Comparison of ENCODE assay signal across 23 cellular contexts in genomic region chr11:66874232-66874631, GRCh38.
"Had no signal": no experiment of that assay in that cellular context is flagged by ENCODE, and none has a peak within 500 bp of the region (broad histone marks: within the 10 kb centered on the region; RNA-seq: fewer than 3 reads in every experiment).

No MANE protein-coding gene starts in this region.

- H3K27ac Mint-ChIP-seq: activated CD8-positive, alpha-beta T cell treated with anti-CD3 and anti-CD28 coated beads, Interleukin-2, amount 10 ng/mL, durations not matched to agents 7 days and 5 days; activated T-helper 17 cell treated with anti-CD3 and anti-CD28 coated beads, Interleukin-2, amount 50 U/mL, for 72 hours; memory B cell; natural killer cell treated with Interleukin-12 subunit alpha and Interleukin-12 subunit beta and Interleukin-15 and Interleukin-18, amount 100 ng/mL, for 72 hours; stimulated activated memory B cell treated with anti-CD40 and anti-IgM and Interleukin-4, amounts not matched to agents 10 μg/mL and 1 μg/mL and 100 μg/mL, for 72 hours; T-helper 2 cell treated with Interferon-gamma antibody and Interleukin-4, amounts not matched to agents 5 μg/mL and 100 μg/mL, for 36 hours had no signal

- H3K27ac ChIP-seq: ascending aorta, heart right ventricle, neutrophil, parathyroid adenoma, right lobe of liver, skin epidermis, testis, uterus, VCaP had no signal

- H3K9me3 Mint-ChIP-seq: activated naive CD4-positive, alpha-beta T cell treated with anti-CD3 and anti-CD28 coated beads, Interleukin-2, amount 50 U/mL, for 72 hours; activated T-helper 17 cell treated with anti-CD3 and anti-CD28 coated beads, Interleukin-2, amount 50 U/mL, for 72 hours; memory B cell; natural killer cell treated with Interleukin-12 subunit alpha and Interleukin-12 subunit beta and Interleukin-15 and Interleukin-18, amount 100 ng/mL, for 72 hours; stimulated activated memory B cell treated with anti-CD40 and anti-IgM and Interleukin-4, amounts not matched to agents 10 μg/mL and 1 μg/mL and 100 μg/mL, for 72 hours; T-helper 2 cell treated with Interferon-gamma antibody and Interleukin-4, amounts not matched to agents 5 μg/mL and 100 μg/mL, for 36 hours had no signal

- H3K4me3 ChIP-seq: ascending aorta, heart right ventricle, right lobe of liver, skin epidermis, testis, uterus had no signal

- H3K4me1 Mint-ChIP-seq: activated T-helper 17 cell treated with anti-CD3 and anti-CD28 coated beads, Interleukin-2, amount 50 U/mL, for 72 hours; memory B cell had no signal

- H2AFZ ChIP-seq: parathyroid adenoma had no signal

- H3K9me3 ChIP-seq: ascending aorta, heart right ventricle, neutrophil, right lobe of liver, testis, uterus had no signal

- H3K4me3 Mint-ChIP-seq: activated CD8-positive, alpha-beta T cell treated with anti-CD3 and anti-CD28 coated beads, Interleukin-2, amount 10 ng/mL, durations not matched to agents 7 days and 5 days; activated T-helper 17 cell treated with anti-CD3 and anti-CD28 coated beads, Interleukin-2, amount 50 U/mL, for 72 hours; memory B cell; natural killer cell treated with Interleukin-12 subunit alpha and Interleukin-12 subunit beta and Interleukin-15 and Interleukin-18, amount 100 ng/mL, for 72 hours; stimulated activated memory B cell treated with anti-CD40 and anti-IgM and Interleukin-4, amounts not matched to agents 10 μg/mL and 1 μg/mL and 100 μg/mL, for 72 hours; T-helper 2 cell treated with Interferon-gamma antibody and Interleukin-4, amounts not matched to agents 5 μg/mL and 100 μg/mL, for 36 hours had no signal

- H3K27me3 ChIP-seq: ascending aorta, heart right ventricle, right lobe of liver, testis, uterus had no signal

- H3K4me1 ChIP-seq: ascending aorta, testis, uterus had no signal

- ATAC-seq: activated CD4-positive, CD25-positive, alpha-beta regulatory T cell treated with anti-CD3 and anti-CD28 coated beads, Interleukin-2, amount 50 U/mL, for 24 hours; activated CD8-positive, alpha-beta T cell treated with anti-CD3 and anti-CD28 coated beads, Interleukin-2, amount 10 ng/mL, durations not matched to agents 7 days and 5 days; activated naive CD4-positive, alpha-beta T cell treated with anti-CD3 and anti-CD28 coated beads, Interleukin-2, amount 50 U/mL, for 72 hours; activated T-helper 17 cell treated with anti-CD3 and anti-CD28 coated beads, Interleukin-2, amount 50 U/mL, for 72 hours; heart right ventricle; left colon; natural killer cell treated with Interleukin-12 subunit alpha and Interleukin-12 subunit beta and Interleukin-15 and Interleukin-18, amount 100 ng/mL, for 72 hours; right lobe of liver; stimulated activated memory B cell treated with anti-CD40 and anti-IgM and Interleukin-4, amounts not matched to agents 10 μg/mL and 1 μg/mL and 100 μg/mL, for 72 hours had no signal

- DNase-seq: activated CD4-positive, alpha-beta T cell treated with anti-CD3 and anti-CD28 coated beads, Interleukin-2, amount 50 U/mL, for 1 hour; activated CD8-positive, alpha-beta T cell treated with anti-CD3 and anti-CD28 coated beads, Interleukin-2, amount 10 ng/mL, durations not matched to agents 7 days and 5 days; central memory CD4-positive, alpha-beta T cell; heart right ventricle; left colon; right lobe of liver; stimulated activated CD4-positive, alpha-beta T cell treated with anti-CD3 and anti-CD28 coated beads, Interleukin-2, amount 100 ng/mL, for 24 hours; testis; trophoblast cell; uterus had no signal

- H3K36me3 Mint-ChIP-seq: activated naive CD4-positive, alpha-beta T cell treated with anti-CD3 and anti-CD28 coated beads, Interleukin-2, amount 50 U/mL, for 72 hours; memory B cell; natural killer cell treated with Interleukin-12 subunit alpha and Interleukin-12 subunit beta and Interleukin-15 and Interleukin-18, amount 100 ng/mL, for 72 hours; stimulated activated memory B cell treated with anti-CD40 and anti-IgM and Interleukin-4, amounts not matched to agents 10 μg/mL and 1 μg/mL and 100 μg/mL, for 72 hours had no signal

- H3K79me2 ChIP-seq: parathyroid adenoma had no signal

- H3K36me3 ChIP-seq: neutrophil, uterus had no signal

- H3K9ac ChIP-seq: parathyroid adenoma had no signal

- FAIRE-seq: keratinocyte had no signal
